ENCODE assay signal across 1 cellular context in genomic region chr2:149564983-149565382, GRCh38.
A peak's percentile ranks its signal among the peaks of the same experiment; 100 is the strongest.
TF ChIP-seq lines count a peak whose summit lies in the region.

No MANE protein-coding gene starts in this region.

TF ChIP-seq in HepG2, 621 proteins besides CTCF, POLR2A, EP300 and RAD21:
- TF ChIP-seq ZNF580 (CRISPR knock-in tag; IDR thresholded peaks at IDR 0.05; ENCODE audit: borderline replicate concordance, low read depth) (no peak), AGO2 (optimal IDR thresholded peaks at IDR 0.05; ENCODE audit: low read depth, low read length) (peak; percentile 38), ZNF7 (CRISPR knock-in tag; IDR thresholded peaks at IDR 0.05) (no peak), MBNL3 (CRISPR knock-in tag; conservative IDR thresholded peaks at IDR 0.05) (no peak), ZNF230 (CRISPR knock-in tag; IDR thresholded peaks at IDR 0.05) (no peak), NONO (IDR thresholded peaks at IDR 0.05) (no peak), NONO (CRISPR knock-in tag; conservative IDR thresholded peaks at IDR 0.05) (no peak), RBFOX2 (IDR thresholded peaks at IDR 0.05; ENCODE audit: low read depth, low read length) (0 out of 2 replicates have a peak, but pooled peaks have one; percentile 20)
TF ChIP-seq in HepG2: peak in this region for 2.
